In the genomic region with DNA sequence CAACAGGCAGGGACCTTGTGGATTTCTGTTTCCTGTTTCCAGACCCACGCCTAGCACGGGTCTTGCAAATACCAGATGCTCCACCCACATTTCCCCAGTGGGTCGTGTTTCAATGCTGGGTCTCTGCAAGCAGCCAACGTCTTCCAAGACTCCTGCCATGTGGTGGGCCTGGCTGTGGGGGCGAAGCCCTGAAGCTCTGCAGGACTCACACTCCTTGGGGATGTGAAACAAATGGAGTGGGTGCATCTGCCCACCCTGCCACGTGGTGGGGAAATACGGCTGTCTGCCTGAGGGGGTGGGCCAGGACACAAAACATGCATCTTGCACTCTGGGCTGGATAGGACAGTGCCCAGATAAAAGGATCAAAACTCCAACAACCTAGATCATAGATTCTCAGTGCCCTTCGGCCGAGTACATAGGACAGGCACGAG, we compare ENCODE assay signal across 16 cellular contexts. TPM values are rescaled to one million over a fixed set of nuclear protein-coding genes. Genes with fewer than 3 reads are reported as not detected.
DNase-seq lines count a peak whose midpoint lies in the region; ATAC-seq and TF ChIP-seq lines count a peak whose summit lies in the region.
"Had no signal": no experiment of that assay in that cellular context is flagged by ENCODE, and none has a peak within 500 bp of the region (broad histone marks: within the 10 kb centered on the region; RNA-seq: fewer than 3 reads in every experiment).

No MANE protein-coding gene starts in this region.

- H3K9me3 ChIP-seq in A673 (ENCODE audit: low read depth, low read length, poor library complexity, severe bottlenecking): no peaks in the 10 kb centered on the region
- no peaks in the 10 kb centered on the region for H3K9me3 ChIP-seq in Karpas-422 (ENCODE audit: low read length)
- no peaks in the 10 kb centered on the region for H3K9me3 ChIP-seq in mucosa of rectum (ENCODE audit: control insufficient read depth in 2 of 2, low read length in 2 of 2)
- H3K9me3 ChIP-seq: ascending aorta had no signal

- DNase-seq in A673 (ENCODE audit: low spot score) (peak; percentile 45), Karpas-422 (no peak), chondrocyte (ENCODE audit: low spot score) (peak; percentile 39), DMS114 treated with DMSO at 0.1 percent for 48 hours (lab: John Stamatoyannopoulos, UW; ENCODE audit: unreplicated experiment) (no peak), NCI-H2227 (lab: John Stamatoyannopoulos, UW; ENCODE audit: unreplicated experiment) (no peak)
- no peak for DNase-seq in activated T-cell treated with anti-CD3 and anti-CD28 coated beads, Interleukin-2, amount 50 U/mL, for 4 hours
- no peak for DNase-seq in activated T-helper 1 cell treated with anti-CD3 and anti-CD28 coated beads, Interleukin-12 subunit alpha, Interleukin-12 subunit beta, Interleukin-2, Interleukin-4 antibody, amounts not matched to agents 30 ng/mL and 10 ng/mL and 1 ng/mL, durations not matched to agents 14 hours and 24 hours and 36 hours (ENCODE audit: low spot score)
- DNase-seq: activated CD4-positive, CD25-positive, alpha-beta regulatory T cell treated with anti-CD3 and anti-CD28 coated beads, Interleukin-2, amount 50 U/mL, for 72 hours; activated T-cell treated with anti-CD3 and anti-CD28 coated beads, Interleukin-2, amount 50 U/mL, for 1 hour; hippocampal formation; NCI-H1092; NCI-H446 treated with DMSO at 0.1 percent for 48 hours; occipital lobe had no signal

- no peak overlapping the region for H3K4me2 ChIP-seq in Karpas-422 (ENCODE audit: low read depth, low read length, poor library complexity, severe bottlenecking)

- CTCF ChIA-PET in A673 (lab: Charles Lee): no interaction called here

- intact Hi-C loops in A673 (cut with micrococcal nuclease; ENCODE audit: unreplicated experiment): no loop called here
- intact Hi-C loops in activated T-helper 1 cell treated with anti-CD3 and anti-CD28 coated beads, Interleukin-12 subunit alpha, Interleukin-12 subunit beta, Interleukin-2, Interleukin-4 antibody, amounts not matched to agents 30 ng/mL and 10 ng/mL and 1 ng/mL, durations not matched to agents 14 hours and 24 hours and 36 hours (cut with micrococcal nuclease): no loop called here

- H3K27me3 Mint-ChIP-seq in chondrocyte (ENCODE audit: low read depth): no peaks in the 10 kb centered on the region
- no peaks in the 10 kb centered on the region for H3K27me3 Mint-ChIP-seq in activated T-cell treated with anti-CD3 and anti-CD28 coated beads, Interleukin-2, amount 50 U/mL, for 4 hours (ENCODE audit: low read depth)
- peaks cover 2% of the 10 kb centered on the region for H3K27me3 Mint-ChIP-seq in activated T-helper 1 cell treated with anti-CD3 and anti-CD28 coated beads, Interleukin-12 subunit alpha, Interleukin-12 subunit beta, Interleukin-2, Interleukin-4 antibody, amounts not matched to agents 30 ng/mL and 10 ng/mL and 1 ng/mL, durations not matched to agents 14 hours and 24 hours and 36 hours (ENCODE audit: insufficient read depth)

- no peak overlapping the region for H3K27ac Mint-ChIP-seq in chondrocyte (ENCODE audit: unreplicated experiment)
- H3K27ac Mint-ChIP-seq in activated T-helper 1 cell treated with anti-CD3 and anti-CD28 coated beads, Interleukin-12 subunit alpha, Interleukin-12 subunit beta, Interleukin-2, Interleukin-4 antibody, amounts not matched to agents 30 ng/mL and 10 ng/mL and 1 ng/mL, durations not matched to agents 14 hours and 24 hours and 36 hours: no peak overlapping the region

- no peaks in the 10 kb centered on the region for H3K9me3 Mint-ChIP-seq in chondrocyte (ENCODE audit: low read depth)
- no peaks in the 10 kb centered on the region for H3K9me3 Mint-ChIP-seq in activated T-cell treated with anti-CD3 and anti-CD28 coated beads, Interleukin-2, amount 50 U/mL, for 4 hours
- no peaks in the 10 kb centered on the region for H3K9me3 Mint-ChIP-seq in activated T-helper 1 cell treated with anti-CD3 and anti-CD28 coated beads, Interleukin-12 subunit alpha, Interleukin-12 subunit beta, Interleukin-2, Interleukin-4 antibody, amounts not matched to agents 30 ng/mL and 10 ng/mL and 1 ng/mL, durations not matched to agents 14 hours and 24 hours and 36 hours

- H3K4me1 ChIP-seq in A673 (ENCODE audit: insufficient read depth, low read length, poor library complexity, severe bottlenecking) (peaks cover 5% of the 10 kb centered on the region), Karpas-422 (ENCODE audit: low read length) (no peaks in the 10 kb centered on the region), mucosa of rectum (ENCODE audit: control insufficient read depth in 2 of 2, insufficient read depth in 2 of 2, low read length in 2 of 2) (peaks cover 27 to 35% of the 10 kb centered on the region in 2 donors)

- no peak for ATAC-seq in activated T-cell treated with anti-CD3 and anti-CD28 coated beads, Interleukin-2, amount 50 U/mL, for 4 hours

- peaks cover 28% of the 10 kb centered on the region for H3K4me1 Mint-ChIP-seq in chondrocyte (ENCODE audit: low read depth)
- no peaks in the 10 kb centered on the region for H3K4me1 Mint-ChIP-seq in activated T-cell treated with anti-CD3 and anti-CD28 coated beads, Interleukin-2, amount 50 U/mL, for 4 hours (ENCODE audit: low read depth)
- no peaks in the 10 kb centered on the region for H3K4me1 Mint-ChIP-seq in activated T-helper 1 cell treated with anti-CD3 and anti-CD28 coated beads, Interleukin-12 subunit alpha, Interleukin-12 subunit beta, Interleukin-2, Interleukin-4 antibody, amounts not matched to agents 30 ng/mL and 10 ng/mL and 1 ng/mL, durations not matched to agents 14 hours and 24 hours and 36 hours (ENCODE audit: low read depth)

- H3K4me3 Mint-ChIP-seq in chondrocyte (ENCODE audit: unreplicated experiment): no peak overlapping the region
- no peak overlapping the region for H3K4me3 Mint-ChIP-seq in activated T-cell treated with anti-CD3 and anti-CD28 coated beads, Interleukin-2, amount 50 U/mL, for 4 hours
- H3K4me3 Mint-ChIP-seq in activated T-helper 1 cell treated with anti-CD3 and anti-CD28 coated beads, Interleukin-12 subunit alpha, Interleukin-12 subunit beta, Interleukin-2, Interleukin-4 antibody, amounts not matched to agents 30 ng/mL and 10 ng/mL and 1 ng/mL, durations not matched to agents 14 hours and 24 hours and 36 hours: no peak overlapping the region

- no peak for TF ChIP-seq CTCF in A673 (conservative IDR thresholded peaks at IDR 0.05; ENCODE audit: low read depth, low read length)
- TF ChIP-seq CTCF in chondrocyte (IDR thresholded peaks at IDR 0.05): no peak

- H3K27me3 ChIP-seq in A673 (replicated peaks; ENCODE audit: insufficient read depth, low read depth, low read length, poor library complexity) (no peaks in the 10 kb centered on the region), Karpas-422 (ENCODE audit: low read length) (no peaks in the 10 kb centered on the region), mucosa of rectum (ENCODE audit: control insufficient read depth in 2 of 2, insufficient read depth in 2 of 2, low read length in 2 of 2) (no peaks in the 10 kb centered on the region)
- H3K27me3 ChIP-seq: ascending aorta had no signal

- no peaks in the 10 kb centered on the region for H3K79me2 ChIP-seq in Karpas-422 (ENCODE audit: low read length)

- no peaks in the 10 kb centered on the region for H4K20me1 ChIP-seq in Karpas-422 (ENCODE audit: insufficient read depth, low read depth, low read length)

- peak overlapping the region; percentile 84; the same call in 1 of the 2 replicates for H2AFZ ChIP-seq in Karpas-422 (ENCODE audit: low read length)

- H3K9me2 ChIP-seq in Karpas-422 (replicated peaks; ENCODE audit: insufficient read depth, low read length): no peaks in the 10 kb centered on the region

- POLR2A ChIA-PET in A673 (lab: Charles Lee; ENCODE audit: low non-redundant PET): no interaction called here

- no peak overlapping the region for H3K9ac ChIP-seq in Karpas-422 (ENCODE audit: low read length)
- H3K9ac ChIP-seq in mucosa of rectum (ENCODE audit: low read depth in 1 of 2, low read length in 2 of 2): peak overlapping the region; percentile 17 to 57

- H3K27ac ChIP-seq in A673 (ENCODE audit: low read depth, low read length, poor library complexity, severe bottlenecking) (no peak overlapping the region), Karpas-422 (ENCODE audit: low read length) (no peak overlapping the region), mucosa of rectum (ENCODE audit: low read depth in 2 of 2, low read length in 2 of 2) (peak overlapping the region; percentile 86 to 99)
- H3K27ac ChIP-seq: ascending aorta had no signal

- no peaks in the 10 kb centered on the region for H3K36me3 Mint-ChIP-seq in chondrocyte (ENCODE audit: low read depth)
- H3K36me3 Mint-ChIP-seq in activated T-cell treated with anti-CD3 and anti-CD28 coated beads, Interleukin-2, amount 50 U/mL, for 4 hours (ENCODE audit: insufficient read depth): no peaks in the 10 kb centered on the region
- no peaks in the 10 kb centered on the region for H3K36me3 Mint-ChIP-seq in activated T-helper 1 cell treated with anti-CD3 and anti-CD28 coated beads, Interleukin-12 subunit alpha, Interleukin-12 subunit beta, Interleukin-2, Interleukin-4 antibody, amounts not matched to agents 30 ng/mL and 10 ng/mL and 1 ng/mL, durations not matched to agents 14 hours and 24 hours and 36 hours (ENCODE audit: low read depth)

- no peak overlapping the region for H3K4me3 ChIP-seq in A673 (ENCODE audit: low read depth, low read length, poor library complexity, severe bottlenecking)
- H3K4me3 ChIP-seq in Karpas-422 (ENCODE audit: low read length): no peak overlapping the region
- H3K4me3 ChIP-seq in mucosa of rectum (ENCODE audit: low read length in 2 of 2): no peak overlapping the region
- H3K4me3 ChIP-seq: ascending aorta, lung had no signal

- no TSS peak for BruUV-seq in A673 (replicated peaks; lab: Mats Ljungman, UMichigan)

- H3K36me3 ChIP-seq in A673 (ENCODE audit: insufficient read depth, low read length, poor library complexity, severe bottlenecking): no peaks in the 10 kb centered on the region
- H3K36me3 ChIP-seq in Karpas-422 (ENCODE audit: insufficient read depth, low read length): no peaks in the 10 kb centered on the region
- H3K36me3 ChIP-seq in mucosa of rectum (ENCODE audit: control insufficient read depth in 2 of 2, insufficient read depth in 2 of 2, low read length in 2 of 2): peaks cover 0 to 7% of the 10 kb centered on the region in 2 donors
- H3K36me3 ChIP-seq: ascending aorta had no signal

RNA-seq across cellular contexts. Expression of a gene that starts 32.6 kb away (rescaled TPM):
- total RNA-seq in A673 (2021): not detected in 2 replicates
- not detected in 2 replicates for total RNA-seq in Karpas-422 (2014; rRNA removed; shearing (Covaris generic); ENCODE audit: low replicate concordance)
- not detected in 3 replicates for total RNA-seq in chondrocyte
- under 1 TPM in 1 of 3 donors, not detected in 2; 0.43 TPM for total RNA-seq in activated T-cell treated with anti-CD3 and anti-CD28 coated beads, Interleukin-2, amount 50 U/mL, for 4 hours
- total RNA-seq in activated T-helper 1 cell treated with anti-CD3 and anti-CD28 coated beads, Interleukin-12 subunit alpha, Interleukin-12 subunit beta, Interleukin-2, Interleukin-4 antibody, amounts not matched to agents 30 ng/mL and 10 ng/mL and 1 ng/mL, durations not matched to agents 14 hours and 24 hours and 36 hours: not detected in 2 replicates
- total RNA-seq: ascending aorta had no signal

RNA-seq across cellular contexts. Expression of a gene that starts 41.4 kb away (rescaled TPM):
- total RNA-seq in A673 (2021) (3.4 and 5.5 TPM in 2 replicates), chondrocyte (2.7 to 3.4 TPM in 2 of 3 replicates, not detected in the other)
- 2.2 and 4.7 TPM in 2 replicates for total RNA-seq in Karpas-422 (2014; rRNA removed; shearing (Covaris generic); ENCODE audit: low replicate concordance)
- 10 to 100 TPM; 27.5 to 36.6 (median 30.9) TPM for total RNA-seq in activated T-cell treated with anti-CD3 and anti-CD28 coated beads, Interleukin-2, amount 50 U/mL, for 4 hours
- total RNA-seq in activated T-helper 1 cell treated with anti-CD3 and anti-CD28 coated beads, Interleukin-12 subunit alpha, Interleukin-12 subunit beta, Interleukin-2, Interleukin-4 antibody, amounts not matched to agents 30 ng/mL and 10 ng/mL and 1 ng/mL, durations not matched to agents 14 hours and 24 hours and 36 hours: 23.9 and 24.0 TPM in 2 replicates

Comparison
In these comparisons a context has a peak if more than half of its experiments do, and no peak if none do; other contexts are left out.
1. DNase-seq: peak in A673 (single experiment) and chondrocyte (single experiment); none in Karpas-422 (single experiment), activated T-cell treated with anti-CD3 and anti-CD28 coated beads, Interleukin-2, amount 50 U/mL, for 4 hours (single experiment), DMS114 treated with DMSO at 0.1 percent for 48 hours (single experiment), NCI-H2227 (single experiment) and activated T-helper 1 cell treated with anti-CD3 and anti-CD28 coated beads, Interleukin-12 subunit alpha, Interleukin-12 subunit beta, Interleukin-2, Interleukin-4 antibody, amounts not matched to agents 30 ng/mL and 10 ng/mL and 1 ng/mL, durations not matched to agents 14 hours and 24 hours and 36 hours (single experiment).
2. H3K27ac ChIP-seq: peak in mucosa of rectum (2 of 2); none in A673 (single experiment) and Karpas-422 (single experiment).